8 cellular contexts compared by ENCODE assay signal in genomic region chr6:42050897-42051653, GRCh38. TPM values are rescaled to one million over a fixed set of nuclear protein-coding genes. Genes with fewer than 3 reads are reported as not detected.
DNase-seq lines count a peak whose midpoint lies in the region; ATAC-seq and TF ChIP-seq lines count a peak whose summit lies in the region.

No MANE protein-coding gene starts in this region.

- peaks cover 12% of the 10 kb centered on the region for H3K79me2 ChIP-seq in osteoblast (ENCODE audit: insufficient read depth, low read length)

- peak overlapping the region; percentile 96 to 99 (median 98) for H3K4me3 Mint-ChIP-seq in CD8-positive, alpha-beta memory T cell
- peak overlapping the region; percentile 96 for H3K4me3 Mint-ChIP-seq in endothelial cell (ENCODE audit: unreplicated experiment)

- DNase-seq in CD8-positive, alpha-beta memory T cell = no peak
- DNase-seq in NT2/D1 (ENCODE audit: low read depth, low spot score) (no peak), endothelial cell (ENCODE audit: low spot score) (no peak), osteoblast (ENCODE audit: insufficient read length, low spot score, missing footprints) (no peak), HPDE6-E6E7 (ENCODE audit: extremely low spot score) (no peak)
- DNase-seq in stimulated activated CD4-positive, alpha-beta T cell treated with anti-CD3 and anti-CD28 coated beads, Interleukin-4, amount 100 ng/mL, for 24 hours = no peak

- H3K36me3 ChIP-seq in CD8-positive, alpha-beta memory T cell (ENCODE audit: insufficient read depth, low read length) = peaks cover 21% of the 10 kb centered on the region
- H3K36me3 ChIP-seq in NT2/D1 (ENCODE audit: insufficient read depth, insufficient read length, low read length) (peaks cover 28% of the 10 kb centered on the region), osteoblast (ENCODE audit: insufficient read depth, low read length) (peaks cover 22% of the 10 kb centered on the region)

- TF ChIP-seq CTCF in endothelial cell (IDR thresholded peaks at IDR 0.05; ENCODE audit: unreplicated experiment) = no peak
- no peak for TF ChIP-seq CTCF in osteoblast (IDR thresholded peaks at IDR 0.05; ENCODE audit: extremely low read depth, low read depth, low read length)

- H2AFZ ChIP-seq in osteoblast (ENCODE audit: low read length) = peak overlapping the region; percentile 98

- H3K4me2 ChIP-seq in osteoblast (ENCODE audit: insufficient read depth, low read length) = peak overlapping the region; percentile 84

- H3K4me1 ChIP-seq in CD8-positive, alpha-beta memory T cell (ENCODE audit: insufficient read depth, low read length) = peaks cover 52% of the 10 kb centered on the region
- peaks cover 7% of the 10 kb centered on the region for H3K4me1 ChIP-seq in NT2/D1 (ENCODE audit: insufficient read depth, insufficient read length)
- peaks cover 15% of the 10 kb centered on the region for H3K4me1 ChIP-seq in osteoblast (ENCODE audit: insufficient read depth, low read length)

- H3K27me3 Mint-ChIP-seq in CD8-positive, alpha-beta memory T cell = no peaks in the 10 kb centered on the region
- H3K27me3 Mint-ChIP-seq in endothelial cell (ENCODE audit: unreplicated experiment) = peaks cover 13% of the 10 kb centered on the region

- ATAC-seq in HG03280 (IDR thresholded peaks at IDR 0.05; ENCODE audit: unreplicated experiment) (no peak), HG02610 (IDR thresholded peaks at IDR 0.05; ENCODE audit: unreplicated experiment) (no peak)

- peak overlapping the region; percentile 79 for H3K4me3 ChIP-seq in CD8-positive, alpha-beta memory T cell (ENCODE audit: low read length)
- H3K4me3 ChIP-seq in NT2/D1 (ENCODE audit: insufficient read length, low read depth) = peak overlapping the region; percentile 86
- peak overlapping the region; percentile 99 for H3K4me3 ChIP-seq in osteoblast (ENCODE audit: insufficient read depth, low read length)

- H3K4me1 Mint-ChIP-seq in CD8-positive, alpha-beta memory T cell = peaks cover 49 to 71% (median 59%) of the 10 kb centered on the region in 3 donors
- H3K4me1 Mint-ChIP-seq in endothelial cell (ENCODE audit: unreplicated experiment) = peaks cover 18% of the 10 kb centered on the region

- H3K9me3 ChIP-seq in CD8-positive, alpha-beta memory T cell (ENCODE audit: low read length) = no peaks in the 10 kb centered on the region
- H3K9me3 ChIP-seq in NT2/D1 (ENCODE audit: insufficient read depth, low read length) = no peaks in the 10 kb centered on the region
- H3K9me3 ChIP-seq in osteoblast (ENCODE audit: low read depth, low read length) = no peaks in the 10 kb centered on the region

- no peaks in the 10 kb centered on the region for H4K20me1 ChIP-seq in osteoblast (ENCODE audit: insufficient read depth, low read length)

- POLR2A ChIA-PET in CD8-positive, alpha-beta memory T cell (lab: Charles Lee) = interaction anchor here (0.6 to 3.4 kb wide), 8 partner anchors 9 to 401 kb away, joined by 3 to 23 read pairs (median 4); partner anchors contain the start of genes BYSL, MED20, TOMM6 and TRERF1

- CTCF ChIA-PET in CD8-positive, alpha-beta memory T cell (lab: Charles Lee) = interaction anchor here (0.7 to 14.5 kb wide), 8 partner anchors 8 to 266 kb away, joined by 3 to 175 read pairs (median 18); partner anchors contain the start of genes BYSL, CCND3, FRS3 and MED20

- no peaks in the 10 kb centered on the region for H3K27me3 ChIP-seq in CD8-positive, alpha-beta memory T cell (ENCODE audit: insufficient read depth, low read length, poor library complexity, severe bottlenecking)
- H3K27me3 ChIP-seq in NT2/D1 (ENCODE audit: insufficient read depth, insufficient read length) = peaks cover 39% of the 10 kb centered on the region
- peaks cover 15% of the 10 kb centered on the region for H3K27me3 ChIP-seq in osteoblast (ENCODE audit: insufficient read depth, low read length)

- H3K36me3 Mint-ChIP-seq in CD8-positive, alpha-beta memory T cell = peaks cover 6 to 65% (median 10%) of the 10 kb centered on the region in 3 donors
- H3K36me3 Mint-ChIP-seq in endothelial cell (ENCODE audit: low read depth, unreplicated experiment) = peaks cover 13% of the 10 kb centered on the region

- no peaks in the 10 kb centered on the region for H3K9me3 Mint-ChIP-seq in CD8-positive, alpha-beta memory T cell
- H3K9me3 Mint-ChIP-seq in endothelial cell (ENCODE audit: unreplicated experiment) = no peaks in the 10 kb centered on the region

- H3K27ac ChIP-seq in CD8-positive, alpha-beta memory T cell (ENCODE audit: low read depth, low read length) = peak overlapping the region; percentile 82
- H3K27ac ChIP-seq in osteoblast (ENCODE audit: low read depth, low read length) = peak overlapping the region; percentile 96

- peak overlapping the region; percentile 94 for H3K9ac ChIP-seq in NT2/D1 (ENCODE audit: insufficient read length, low read depth)

- H3K27ac Mint-ChIP-seq in CD8-positive, alpha-beta memory T cell = peak overlapping the region; percentile 88 to 98 (median 96)
- H3K27ac Mint-ChIP-seq in endothelial cell (ENCODE audit: unreplicated experiment) = peak overlapping the region; percentile 98

RNA-seq across cellular contexts. Expression of gene TAF8, which starts 0.8 kb away (rescaled TPM):
- 10 to 100 TPM; 41.7 to 42.6 TPM for total RNA-seq in CD8-positive, alpha-beta memory T cell
- polyA plus RNA-seq in CD8-positive, alpha-beta memory T cell = 20.5 TPM
- total RNA-seq in endothelial cell (ENCODE audit: unreplicated experiment) (21.9 TPM), osteoblast (16.3 and 16.5 TPM in 2 replicates)
